Comparison of ENCODE assay signal across 24 cellular contexts in the genomic region with DNA sequence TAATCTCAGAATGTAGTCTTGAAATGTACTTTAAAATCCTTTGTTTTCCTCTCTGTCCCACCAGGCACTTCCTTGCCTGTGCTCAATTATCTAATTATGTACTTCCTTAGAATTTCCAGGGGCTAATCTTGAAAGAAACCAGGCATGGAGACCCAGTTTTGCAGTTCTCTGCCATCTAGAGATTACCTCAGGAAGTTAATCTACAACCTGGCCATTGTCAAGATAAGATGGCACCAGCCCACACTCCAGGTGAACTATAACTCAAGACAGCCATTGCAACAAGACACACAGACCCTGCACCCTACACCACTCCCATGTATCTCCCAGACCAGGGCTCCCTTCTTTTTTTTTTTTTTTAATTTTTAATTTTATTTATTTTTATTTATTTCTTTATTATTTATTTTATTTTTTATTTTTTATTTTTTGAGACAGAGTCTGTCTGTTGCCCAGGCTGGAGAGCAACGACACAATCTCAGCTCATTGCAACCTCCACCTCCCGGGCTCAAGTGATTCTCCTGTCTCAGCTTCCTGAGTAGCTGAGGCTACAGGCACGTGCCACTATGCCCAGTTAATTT.
"Had no signal": no experiment of that assay in that cellular context is flagged by ENCODE, and none has a peak within 500 bp of the region (broad histone marks: within the 10 kb centered on the region; RNA-seq: fewer than 3 reads in every experiment).

No MANE protein-coding gene starts in this region.

- H3K36me3 ChIP-seq: esophagus squamous epithelium, heart right ventricle, left lung, neutrophil, sigmoid colon, stomach, thyroid gland, upper lobe of right lung had no signal

- H3K4me1 ChIP-seq: esophagus squamous epithelium, heart right ventricle, left lung, sigmoid colon, stomach, thyroid gland, upper lobe of right lung had no signal

- H3K27ac Mint-ChIP-seq: activated CD4-positive, alpha-beta memory T cell treated with anti-CD3 and anti-CD28 coated beads, Interleukin-2, amount 10 ng/mL, durations not matched to agents 7 days and 5 days; activated CD4-positive, alpha-beta T cell treated with anti-CD3 and anti-CD28 coated beads, Interleukin-2, amount 10 ng/mL, durations not matched to agents 7 days and 5 days; activated naive CD4-positive, alpha-beta T cell treated with anti-CD3 and anti-CD28 coated beads, Interleukin-2, amount 10 ng/mL, durations not matched to agents 7 days and 5 days; activated T-cell treated with anti-CD3 and anti-CD28 coated beads, Interleukin-2, amount 50 U/mL, for 24 hours; nephron progenitor cell; stimulated activated effector memory CD8-positive, alpha-beta T cell treated with anti-CD3 and anti-CD28 coated beads, Interleukin-12 subunit alpha, Interleukin-12 subunit beta, amount 100 ng/mL, for 72 hours had no signal

- H3K4me1 Mint-ChIP-seq: activated CD4-positive, alpha-beta memory T cell treated with anti-CD3 and anti-CD28 coated beads, Interleukin-2, amount 10 ng/mL, durations not matched to agents 7 days and 5 days; activated CD4-positive, alpha-beta T cell treated with anti-CD3 and anti-CD28 coated beads, Interleukin-2, amount 10 ng/mL, durations not matched to agents 7 days and 5 days; activated naive CD4-positive, alpha-beta T cell treated with anti-CD3 and anti-CD28 coated beads, Interleukin-2, amount 10 ng/mL, durations not matched to agents 7 days and 5 days; nephron progenitor cell; stimulated activated effector memory CD8-positive, alpha-beta T cell treated with anti-CD3 and anti-CD28 coated beads, Interleukin-12 subunit alpha, Interleukin-12 subunit beta, amount 100 ng/mL, for 72 hours had no signal

- DNase-seq: activated CD4-positive, alpha-beta memory T cell treated with anti-CD3 and anti-CD28 coated beads, Interleukin-2, amount 10 ng/mL, durations not matched to agents 7 days and 5 days; activated CD4-positive, alpha-beta T cell treated with anti-CD3 and anti-CD28 coated beads for 1 hour; activated CD4-positive, alpha-beta T cell treated with anti-CD3 and anti-CD28 coated beads, Interleukin-2, amount 10 ng/mL, durations not matched to agents 7 days and 5 days; activated CD8-positive, alpha-beta memory T cell treated with anti-CD3 and anti-CD28 coated beads, Interleukin-2, amount 50 U/mL, for 48 hours; activated gamma-delta T cell; activated naive CD4-positive, alpha-beta T cell treated with anti-CD3 and anti-CD28 coated beads, Interleukin-2, amount 10 ng/mL, durations not matched to agents 7 days and 5 days; activated T-cell treated with anti-CD3 and anti-CD28 coated beads, Interleukin-2, amount 50 U/mL, for 24 hours; amniotic stem cell; central memory CD4-positive, alpha-beta T cell; esophagus squamous epithelium; foreskin melanocyte; heart right ventricle; left lung; nephron progenitor cell; sigmoid colon; small intestine; stimulated activated CD4-positive, alpha-beta T cell treated with anti-CD3 and anti-CD28 coated beads, Interleukin-4, amount 100 ng/mL, for 24 hours; stomach; thyroid gland; upper lobe of right lung had no signal

- H3K9me3 ChIP-seq: thyroid gland had no signal

- H3K27ac ChIP-seq: epithelial cell of prostate, esophagus squamous epithelium, heart right ventricle, left lung, neutrophil, sigmoid colon, stomach, thyroid gland, upper lobe of right lung had no signal

- H3K4me3 Mint-ChIP-seq: activated CD4-positive, alpha-beta memory T cell treated with anti-CD3 and anti-CD28 coated beads, Interleukin-2, amount 10 ng/mL, durations not matched to agents 7 days and 5 days; activated CD4-positive, alpha-beta T cell treated with anti-CD3 and anti-CD28 coated beads, Interleukin-2, amount 10 ng/mL, durations not matched to agents 7 days and 5 days; activated naive CD4-positive, alpha-beta T cell treated with anti-CD3 and anti-CD28 coated beads, Interleukin-2, amount 10 ng/mL, durations not matched to agents 7 days and 5 days; activated T-cell treated with anti-CD3 and anti-CD28 coated beads, Interleukin-2, amount 50 U/mL, for 24 hours; nephron progenitor cell; stimulated activated effector memory CD8-positive, alpha-beta T cell treated with anti-CD3 and anti-CD28 coated beads, Interleukin-12 subunit alpha, Interleukin-12 subunit beta, amount 100 ng/mL, for 72 hours had no signal

- H3K27me3 ChIP-seq: esophagus squamous epithelium, heart right ventricle, left lung, neutrophil, sigmoid colon, stomach, thyroid gland, upper lobe of right lung had no signal

- H3K36me3 Mint-ChIP-seq: activated naive CD4-positive, alpha-beta T cell treated with anti-CD3 and anti-CD28 coated beads, Interleukin-2, amount 10 ng/mL, durations not matched to agents 7 days and 5 days; stimulated activated effector memory CD8-positive, alpha-beta T cell treated with anti-CD3 and anti-CD28 coated beads, Interleukin-12 subunit alpha, Interleukin-12 subunit beta, amount 100 ng/mL, for 72 hours had no signal

- H3K27me3 Mint-ChIP-seq: activated CD4-positive, alpha-beta memory T cell treated with anti-CD3 and anti-CD28 coated beads, Interleukin-2, amount 10 ng/mL, durations not matched to agents 7 days and 5 days; activated CD4-positive, alpha-beta T cell treated with anti-CD3 and anti-CD28 coated beads, Interleukin-2, amount 10 ng/mL, durations not matched to agents 7 days and 5 days; activated naive CD4-positive, alpha-beta T cell treated with anti-CD3 and anti-CD28 coated beads, Interleukin-2, amount 10 ng/mL, durations not matched to agents 7 days and 5 days; activated T-cell treated with anti-CD3 and anti-CD28 coated beads, Interleukin-2, amount 50 U/mL, for 24 hours had no signal

- H3K9me3 Mint-ChIP-seq: stimulated activated effector memory CD8-positive, alpha-beta T cell treated with anti-CD3 and anti-CD28 coated beads, Interleukin-12 subunit alpha, Interleukin-12 subunit beta, amount 100 ng/mL, for 72 hours had no signal

- H3K4me3 ChIP-seq: esophagus squamous epithelium, heart right ventricle, left lung, lung, sigmoid colon, stomach, thyroid gland, upper lobe of right lung had no signal
